In the genomic region with DNA sequence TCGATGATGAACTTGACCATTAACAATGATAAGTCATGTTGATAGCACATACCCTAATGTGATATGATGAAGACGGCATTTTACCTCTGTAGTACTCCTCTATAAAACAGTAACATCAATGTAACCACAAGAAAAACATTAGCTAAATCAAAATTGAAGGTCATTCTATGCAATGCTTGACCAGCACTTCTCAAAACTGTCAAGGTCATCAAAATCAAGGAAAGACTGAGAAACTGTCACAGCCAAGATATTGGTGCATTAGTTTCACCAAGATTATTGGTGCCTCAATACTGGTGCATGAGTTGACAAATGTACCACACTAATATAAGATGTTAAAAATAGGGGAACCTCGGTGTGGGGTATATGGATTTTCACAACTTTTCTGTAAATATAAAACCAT, we compare ENCODE assay signal across 9 cellular contexts.
"Had no signal": no experiment of that assay in that cellular context is flagged by ENCODE, and none has a peak within 500 bp of the region (broad histone marks: within the 10 kb centered on the region; RNA-seq: fewer than 3 reads in every experiment).

No MANE protein-coding gene starts in this region.

- H2AFZ ChIP-seq: GM23248 had no signal

- H3K9me3 ChIP-seq: HAP-1 had no signal

- H3K27ac Mint-ChIP-seq: HFFc6 had no signal

- H3K4me3 ChIP-seq: GM23248, HAP-1, K562 had no signal

- H3K27ac ChIP-seq: GM23248, HL-60 had no signal

- H3K4me3 Mint-ChIP-seq: HFFc6 had no signal

- H3K9ac ChIP-seq: GM23248 had no signal

- H3K36me3 ChIP-seq: HAP-1 had no signal

- FAIRE-seq: K562 had no signal

- ATAC-seq: HCT116, K562 had no signal

- DNase-seq: GM23248, GOT3, H7, HFFc6, KG1 had no signal

- H3K4me1 ChIP-seq: HAP-1 had no signal
